8 cellular contexts compared by ENCODE assay signal in genomic region chr11:46388619-46389449, GRCh38. TPM values are rescaled to one million over a fixed set of nuclear protein-coding genes. Genes with fewer than 3 reads are reported as not detected.
DNase-seq lines count a peak whose midpoint lies in the region; ATAC-seq and TF ChIP-seq lines count a peak whose summit lies in the region.

No MANE protein-coding gene starts in this region.

- no peaks in the 10 kb centered on the region for H3K9me3 ChIP-seq in Karpas-422 (ENCODE audit: low read length)
- H3K9me3 ChIP-seq in breast epithelium = no peaks in the 10 kb centered on the region
- no peaks in the 10 kb centered on the region for H3K9me3 ChIP-seq in effector memory CD4-positive, alpha-beta T cell (ENCODE audit: control insufficient read depth, low read length)

- no peaks in the 10 kb centered on the region for H3K79me2 ChIP-seq in Karpas-422 (ENCODE audit: low read length)

- peaks cover 71% of the 10 kb centered on the region for H3K27me3 Mint-ChIP-seq in nephron (ENCODE audit: low read depth)

- H3K36me3 ChIP-seq in Karpas-422 (ENCODE audit: insufficient read depth, low read length) (no peaks in the 10 kb centered on the region), breast epithelium (no peaks in the 10 kb centered on the region)
- no peaks in the 10 kb centered on the region for H3K36me3 ChIP-seq in effector memory CD4-positive, alpha-beta T cell (ENCODE audit: control insufficient read depth, insufficient read depth, low read length)

- no peak overlapping the region for H2AFZ ChIP-seq in Karpas-422 (ENCODE audit: low read length)

- no peak overlapping the region for H3K9ac ChIP-seq in Karpas-422 (ENCODE audit: low read length)

- no peak overlapping the region for H3K27ac Mint-ChIP-seq in nephron

- no peaks in the 10 kb centered on the region for H3K9me2 ChIP-seq in Karpas-422 (replicated peaks; ENCODE audit: insufficient read depth, low read length)

- no peak for TF ChIP-seq POLR2A in breast epithelium (IDR thresholded peaks at IDR 0.05)

- DNase-seq in ELF-1 (ENCODE audit: low read depth, low spot score) = peak; percentile 63
- no peak for DNase-seq in Karpas-422
- DNase-seq in breast epithelium (ENCODE audit: low spot score in 2 of 2) = no peak
- no peak for DNase-seq in effector memory CD4-positive, alpha-beta T cell
- DNase-seq in Ammon's horn (ENCODE audit: low spot score) = no peak
- DNase-seq in cortex of kidney (lab: John Stamatoyannopoulos, UW) = no peak

- no peak for ATAC-seq in GM18502 (IDR thresholded peaks at IDR 0.05; ENCODE audit: poor library complexity, unreplicated experiment)

- H3K4me2 ChIP-seq in Karpas-422 (ENCODE audit: low read depth, low read length, poor library complexity, severe bottlenecking) = peak overlapping the region; percentile 83

- peaks cover 30% of the 10 kb centered on the region for H3K4me1 ChIP-seq in Karpas-422 (ENCODE audit: low read length)
- H3K4me1 ChIP-seq in breast epithelium = peaks cover 20 to 29% of the 10 kb centered on the region in 2 donors
- peaks cover 37% of the 10 kb centered on the region for H3K4me1 ChIP-seq in effector memory CD4-positive, alpha-beta T cell (ENCODE audit: control insufficient read depth, insufficient read depth, low read length, poor library complexity, severe bottlenecking)

- H3K9me3 Mint-ChIP-seq in nephron = no peaks in the 10 kb centered on the region

- intact Hi-C loops in breast epithelium (cut with DNase I; ENCODE audit: low total_unique reads) = loop anchor here (10.0 kb wide), 1 partner anchor 146 kb away; no protein-coding TSS in a partner anchor

- H4K20me1 ChIP-seq in Karpas-422 (ENCODE audit: insufficient read depth, low read depth, low read length) = peaks cover 11% of the 10 kb centered on the region

- H3K4me3 ChIP-seq in Karpas-422 (ENCODE audit: low read length) (peak overlapping the region; percentile 70; the same call in 1 of the 2 replicates), breast epithelium (peak overlapping the region in 2 of 3 donors; percentile 46 to 73)
- no peak overlapping the region for H3K4me3 ChIP-seq in effector memory CD4-positive, alpha-beta T cell (ENCODE audit: insufficient read depth, low read depth, low read length, poor library complexity, severe bottlenecking)

- no peaks in the 10 kb centered on the region for H3K27me3 ChIP-seq in Karpas-422 (ENCODE audit: low read length)
- H3K27me3 ChIP-seq in breast epithelium = peaks cover 22 to 47% of the 10 kb centered on the region in 2 donors
- peaks cover 36% of the 10 kb centered on the region for H3K27me3 ChIP-seq in effector memory CD4-positive, alpha-beta T cell (replicated peaks; ENCODE audit: control insufficient read depth, insufficient read depth, low read length, poor library complexity, severe bottlenecking)

- H3K36me3 Mint-ChIP-seq in nephron (ENCODE audit: low read depth) = peaks cover 7% of the 10 kb centered on the region

- H3K4me1 Mint-ChIP-seq in nephron = peaks cover 20% of the 10 kb centered on the region

- peak overlapping the region; percentile 63 to 73 (median 67) for H3K4me3 Mint-ChIP-seq in nephron

- H3K27ac ChIP-seq in Karpas-422 (ENCODE audit: low read length) (no peak overlapping the region), breast epithelium (no peak overlapping the region)
- no peak overlapping the region for H3K27ac ChIP-seq in effector memory CD4-positive, alpha-beta T cell (ENCODE audit: insufficient read depth, low read length, poor library complexity, severe bottlenecking)

- TF ChIP-seq CTCF in breast epithelium (IDR thresholded peaks at IDR 0.05) (no peak), nephron (IDR thresholded peaks at IDR 0.05; ENCODE audit: unreplicated experiment in 3 of 3) (no peak)

RNA-seq across cellular contexts. Expression of gene CHRM4, which starts 2.7 kb away (rescaled TPM):
- not detected in 2 replicates for total RNA-seq in Karpas-422 (2014; rRNA removed; shearing (Covaris generic); ENCODE audit: low replicate concordance)
- 1 to 10 TPM in 1 of 3 donors, under 1 TPM in 1, not detected in 1; 0.66 to 1.1 TPM for total RNA-seq in breast epithelium

RNA-seq across cellular contexts. Expression of gene MDK, which starts 7.4 kb away (rescaled TPM):
- total RNA-seq in Karpas-422 (2014; rRNA removed; shearing (Covaris generic); ENCODE audit: low replicate concordance) = 6.9 and 21.9 TPM in 2 replicates
- 100 to 1,000 TPM in 1 of 3 donors, 10 to 100 TPM in 2; 20.5 to 115 (median 54.7) TPM for total RNA-seq in breast epithelium

RNA-seq across cellular contexts. Expression of gene DGKZ, which starts 41.6 kb away (rescaled TPM):
- total RNA-seq in Karpas-422 (2014; rRNA removed; shearing (Covaris generic); ENCODE audit: low replicate concordance) = 59.4 and 106 TPM in 2 replicates
- total RNA-seq in breast epithelium = 10 to 100 TPM; 42.3 to 46.5 (median 46.2) TPM
